13 cellular contexts compared by ENCODE assay signal in genomic region chr2:134671498-134671897, GRCh38. TPM values are rescaled to one million over a fixed set of nuclear protein-coding genes. Genes with fewer than 3 reads are reported as not detected.
DNase-seq lines count a peak whose midpoint lies in the region; ATAC-seq, FAIRE-seq and TF ChIP-seq lines count a peak whose summit lies in the region.
"Had no signal": no experiment of that assay in that cellular context is flagged by ENCODE, and none has a peak within 500 bp of the region (broad histone marks: within the 10 kb centered on the region; RNA-seq: fewer than 3 reads in every experiment).

No MANE protein-coding gene starts in this region.

- peak overlapping the region; percentile 71 for H3K27ac Mint-ChIP-seq in T-helper 1 cell treated with Interleukin-12 subunit alpha and Interleukin-12 subunit beta and Interleukin-4 antibody, amounts not matched to agents 30 μg/mL and 1 μg/mL, for 36 hours
- H3K27ac Mint-ChIP-seq in central memory CD8-positive, alpha-beta T cell (ENCODE audit: low read depth): peak overlapping the region; percentile 96
- peak overlapping the region; percentile 93 to 98 for H3K27ac Mint-ChIP-seq in natural killer cell

- DNase-seq in T-helper 1 cell (no peak), natural killer cell (no peak), GM12891 (ENCODE audit: insufficient read length, low spot score) (no peak), H4 (ENCODE audit: low spot score) (no peak)
- no peak for DNase-seq in central memory CD8-positive, alpha-beta T cell (ENCODE audit: low spot score in 2 of 2)
- DNase-seq in stimulated activated CD4-positive, alpha-beta T cell treated with anti-CD3 and anti-CD28 coated beads, Interleukin-12 subunit alpha, Interleukin-12 subunit beta, amount 100 ng/mL, for 4 hours: no peak
- DNase-seq: Kasumi-1, NCI-H187 treated with DMSO at 0.1 percent for 48 hours, NCI-H526 treated with DMSO at 0.1 percent for 48 hours had no signal

- ATAC-seq in HG02870 (IDR thresholded peaks at IDR 0.05; ENCODE audit: unreplicated experiment) (peak; percentile 35), natural killer cell (no peak)
- ATAC-seq in central memory CD8-positive, alpha-beta T cell (replicated peaks; ENCODE audit: extremely low read depth, poor library complexity, severe bottlenecking): no peak

- intact Hi-C loops in natural killer cell (cut with micrococcal nuclease): loop anchor here (2.0 kb wide), 2 partner anchors 89 to 247 kb away; partner anchors contain the start of gene CCNT2

- H3K4me3 Mint-ChIP-seq in T-helper 1 cell treated with Interleukin-12 subunit alpha and Interleukin-12 subunit beta and Interleukin-4 antibody, amounts not matched to agents 30 μg/mL and 1 μg/mL, for 36 hours: peak overlapping the region; percentile 43
- peak overlapping the region; percentile 79 for H3K4me3 Mint-ChIP-seq in central memory CD8-positive, alpha-beta T cell
- peak overlapping the region; percentile 78 for H3K4me3 Mint-ChIP-seq in natural killer cell

- TF ChIP-seq POLR2A in GM12891 (IDR thresholded peaks at IDR 0.05; ENCODE audit: low read depth, low read length): no peak

- FAIRE-seq in GM12891 (lab: Jason Lieb, UNC): no peak
- FAIRE-seq: A204.1 had no signal

- TF ChIP-seq CTCF in natural killer cell (IDR thresholded peaks at IDR 0.05): no peak

- peaks cover 45% of the 10 kb centered on the region for H3K4me1 Mint-ChIP-seq in T-helper 1 cell treated with Interleukin-12 subunit alpha and Interleukin-12 subunit beta and Interleukin-4 antibody, amounts not matched to agents 30 μg/mL and 1 μg/mL, for 36 hours (ENCODE audit: low read depth)
- H3K4me1 Mint-ChIP-seq in central memory CD8-positive, alpha-beta T cell: peaks cover 74% of the 10 kb centered on the region
- peaks cover 83 to 94% of the 10 kb centered on the region in 2 donors for H3K4me1 Mint-ChIP-seq in natural killer cell

- peaks cover 28% of the 10 kb centered on the region for H3K27me3 Mint-ChIP-seq in T-helper 1 cell treated with Interleukin-12 subunit alpha and Interleukin-12 subunit beta and Interleukin-4 antibody, amounts not matched to agents 30 μg/mL and 1 μg/mL, for 36 hours (ENCODE audit: low read depth)
- H3K27me3 Mint-ChIP-seq in central memory CD8-positive, alpha-beta T cell: no peaks in the 10 kb centered on the region
- H3K27me3 Mint-ChIP-seq in natural killer cell (ENCODE audit: low read depth in 2 of 2): no peaks in the 10 kb centered on the region

- peaks cover 3% of the 10 kb centered on the region for H3K36me3 Mint-ChIP-seq in T-helper 1 cell treated with Interleukin-12 subunit alpha and Interleukin-12 subunit beta and Interleukin-4 antibody, amounts not matched to agents 30 μg/mL and 1 μg/mL, for 36 hours (ENCODE audit: low read depth)
- peaks cover 15% of the 10 kb centered on the region for H3K36me3 Mint-ChIP-seq in central memory CD8-positive, alpha-beta T cell (ENCODE audit: insufficient read depth)
- no peaks in the 10 kb centered on the region for H3K36me3 Mint-ChIP-seq in natural killer cell

- H3K9me3 Mint-ChIP-seq in T-helper 1 cell treated with Interleukin-12 subunit alpha and Interleukin-12 subunit beta and Interleukin-4 antibody, amounts not matched to agents 30 μg/mL and 1 μg/mL, for 36 hours: no peaks in the 10 kb centered on the region
- H3K9me3 Mint-ChIP-seq in central memory CD8-positive, alpha-beta T cell: no peaks in the 10 kb centered on the region
- H3K9me3 Mint-ChIP-seq in natural killer cell: no peaks in the 10 kb centered on the region

TF ChIP-seq in GM12891, 5 proteins besides CTCF, POLR2A, EP300 and RAD21:
- TF ChIP-seq PAX5 (IDR thresholded peaks at IDR 0.05; ENCODE audit: insufficient read depth, low read length, severe bottlenecking): no peak
- TF ChIP-seq TAF1 (IDR thresholded peaks at IDR 0.05; ENCODE audit: low read depth, low read length): no peak
- TF ChIP-seq SPI1 (IDR thresholded peaks at IDR 0.05; ENCODE audit: low read depth, low read length): no peak
- no peak for TF ChIP-seq POLR2AphosphoS5 (IDR thresholded peaks at IDR 0.05; ENCODE audit: low read depth, low read length)
- no peak for TF ChIP-seq POU2F2 (IDR thresholded peaks at IDR 0.05; ENCODE audit: low read depth, low read length)
TF ChIP-seq in GM12891: peak in this region for 0.

RNA-seq across cellular contexts. Expression of gene TMEM163, which starts 47.3 kb away (rescaled TPM):
- total RNA-seq in natural killer cell: 10 to 100 TPM in 2 of 3 donors, 1 to 10 TPM in 1; 6.8 to 11.6 (median 10.3) TPM
- polyA plus RNA-seq in GM12891 (2012; ENCODE audit: low read depth, missing spikeins): 10.9 TPM
- total RNA-seq in H4 (2014; rRNA removed; shearing (Covaris generic)): not detected in 2 replicates
- total RNA-seq: tibial nerve had no signal
